ENCODE assay signal across 15 cellular contexts in the genomic region with DNA sequence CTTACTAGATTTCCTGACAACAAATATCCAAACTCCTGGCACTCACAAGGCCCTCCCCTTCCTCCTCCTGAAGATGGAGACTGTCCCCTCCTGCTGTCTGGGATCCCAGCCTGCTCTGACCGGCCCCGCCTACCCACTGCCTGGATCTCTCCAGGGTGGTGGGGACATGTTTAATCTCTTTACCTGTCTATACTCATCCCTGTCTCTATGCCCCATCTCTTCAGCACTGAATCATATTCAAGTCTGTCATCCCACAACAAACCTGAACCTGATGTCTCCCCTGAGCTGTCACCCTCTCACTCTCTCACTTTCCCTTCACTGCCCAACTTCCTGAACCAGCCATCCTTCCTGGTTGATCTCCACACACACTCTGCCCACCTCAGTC. TPM values are rescaled to one million over a fixed set of nuclear protein-coding genes. Genes with fewer than 3 reads are reported as not detected.
A peak's percentile ranks its signal among the peaks of the same experiment; 100 is the strongest.
DNase-seq lines count a peak whose midpoint lies in the region; ATAC-seq and TF ChIP-seq lines count a peak whose summit lies in the region.
"Had no signal": no experiment of that assay in that cellular context is flagged by ENCODE, and none has a peak within 500 bp of the region (broad histone marks: within the 10 kb centered on the region; RNA-seq: fewer than 3 reads in every experiment).

No MANE protein-coding gene starts in this region.

- TF ChIP-seq CTCF in PC-3 (conservative IDR thresholded peaks at IDR 0.05; ENCODE audit: low read depth, low read length) = no peak

- intact Hi-C loops in PC-3 (cut with micrococcal nuclease) = loop anchor here (10.0 kb wide), 1 partner anchor 1186 kb away; no protein-coding TSS in a partner anchor

- POLR2A ChIA-PET in PC-3 (lab: Charles Lee; ENCODE audit: unreplicated experiment) = no interaction called here

- H3K36me3 ChIP-seq in BLaER1 treated with 17β-estradiol and CSF1 and Interleukin-3, amounts not matched to agents 10 nM and 100 nM = no peaks in the 10 kb centered on the region
- H3K36me3 ChIP-seq in PC-3 (ENCODE audit: low read depth, low read length) = no peaks in the 10 kb centered on the region
- H3K36me3 ChIP-seq: SJCRH30 had no signal

- no peaks in the 10 kb centered on the region for H3K9me2 ChIP-seq in PC-3 (replicated peaks; ENCODE audit: low read length)

- DNase-seq in PC-3 = no peak
- DNase-seq in epithelial cell of prostate (ENCODE audit: low read depth, low spot score) = no peak
- DNase-seq in activated effector memory CD4-positive, alpha-beta T cell treated with Interleukin-2 at 50 U/mL for 16 hours = no peak
- no peak for DNase-seq in NCI-H2227 treated with DMSO at 0.1 percent for 48 hours (lab: John Stamatoyannopoulos, UW)
- DNase-seq: CD4-positive, alpha-beta T cell; Kasumi-1; NCI-H1105 treated with DMSO at 0.1 percent for 48 hours; NCI-H187; NCI-H446; OCI-M1; RPMI8226; SJCRH30 had no signal

- no peaks in the 10 kb centered on the region for H3K79me2 ChIP-seq in PC-3 (ENCODE audit: low read length)

- no peak overlapping the region for H3K9ac ChIP-seq in BLaER1 treated with 17β-estradiol and CSF1 and Interleukin-3, amounts not matched to agents 10 nM and 100 nM
- H3K9ac ChIP-seq in PC-3 (ENCODE audit: low read length) = no peak overlapping the region

- H4K20me1 ChIP-seq in BLaER1 treated with 17β-estradiol and CSF1 and Interleukin-3, amounts not matched to agents 10 nM and 100 nM = no peaks in the 10 kb centered on the region; a peak in 1 of 22 replicates
- H4K20me1 ChIP-seq in PC-3 (ENCODE audit: low read length) = no peaks in the 10 kb centered on the region

- ATAC-seq in PC-3 = no peak
- ATAC-seq in GM21447 (IDR thresholded peaks at IDR 0.05; ENCODE audit: unreplicated experiment) = no peak

- 0 out of 2 replicates have a peak overlapping the region, but pooled peaks have one; percentile 9 for H2AFZ ChIP-seq in PC-3 (ENCODE audit: low read length)

- H3K9me3 ChIP-seq in BLaER1 treated with 17β-estradiol and CSF1 and Interleukin-3, amounts not matched to agents 10 nM and 100 nM (replicated peaks in 1 of 11) = no peaks in the 10 kb centered on the region
- H3K9me3 ChIP-seq in PC-3 (ENCODE audit: low read length) = no peaks in the 10 kb centered on the region
- H3K9me3 ChIP-seq: SJCRH30 had no signal

- peak overlapping the region; percentile 29 to 58 (median 50); a peak in 20 of 22 replicates for H3K4me2 ChIP-seq in BLaER1 treated with 17β-estradiol and CSF1 and Interleukin-3, amounts not matched to agents 10 nM and 100 nM
- no peak overlapping the region for H3K4me2 ChIP-seq in PC-3 (ENCODE audit: low read length)

- peaks cover 13 to 47% (median 41%) of the 10 kb centered on the region in 10 experiments for H3K4me1 ChIP-seq in BLaER1 treated with 17β-estradiol and CSF1 and Interleukin-3, amounts not matched to agents 10 nM and 100 nM
- no peaks in the 10 kb centered on the region for H3K4me1 ChIP-seq in PC-3 (ENCODE audit: insufficient read depth, low read length)

- BruUV-seq in PC-3 (replicated peaks; lab: Mats Ljungman, UMichigan) = no TSS peak

- CTCF ChIA-PET in PC-3 (lab: Charles Lee) = no interaction called here

- no peak overlapping the region for H3K4me3 ChIP-seq in BLaER1 treated with 17β-estradiol and CSF1 and Interleukin-3, amounts not matched to agents 10 nM and 100 nM
- H3K4me3 ChIP-seq in PC-3 (ENCODE audit: low read length) = no peak overlapping the region
- H3K4me3 ChIP-seq in skin epidermis = no peak overlapping the region
- H3K4me3 ChIP-seq: SJCRH30 had no signal

- no peaks in the 10 kb centered on the region for H3F3A ChIP-seq in PC-3 (ENCODE audit: low read length, unreplicated experiment)

- no peak overlapping the region for H3K27ac ChIP-seq in BLaER1 treated with 17β-estradiol and CSF1 and Interleukin-3, amounts not matched to agents 10 nM and 100 nM
- H3K27ac ChIP-seq in PC-3 (ENCODE audit: low read length) (no peak overlapping the region), epithelial cell of prostate (peak overlapping the region; percentile 68), skin epidermis (peak overlapping the region in 12 of 21 experiments; percentile 10 to 71 (median 40))
- H3K27ac ChIP-seq: SJCRH30 had no signal

- H3K27me3 ChIP-seq in BLaER1 treated with 17β-estradiol and CSF1 and Interleukin-3, amounts not matched to agents 10 nM and 100 nM = peaks cover 0 to 5% (median 0%) of the 10 kb centered on the region in 11 experiments; a peak in 2 of 22 replicates
- H3K27me3 ChIP-seq in PC-3 (ENCODE audit: low read length) = 0 out of 2 replicates have a peak, but pooled peaks cover 3% of the 10 kb centered on the region

RNA-seq across cellular contexts. Expression of a gene that starts 22.1 kb away (rescaled TPM):
- total RNA-seq in PC-3 (2014; rRNA removed) = 0.63 TPM in 1 of 2 replicates, not detected in the other

RNA-seq across cellular contexts. Expression of a gene that starts 56.3 kb away (rescaled TPM):
- total RNA-seq in PC-3 (2014; rRNA removed) = not detected in 2 replicates

Comparison
In these comparisons a context has a peak if more than half of its experiments do, and no peak if none do; other contexts are left out.
1. H3K27ac ChIP-seq: peak in epithelial cell of prostate (single experiment) and skin epidermis (12 of 21); none in BLaER1 treated with 17β-estradiol and CSF1 and Interleukin-3, amounts not matched to agents 10 nM and 100 nM (0 of 11) and PC-3 (single experiment).